ENCODE assay signal across 21 cellular contexts in the genomic region with DNA sequence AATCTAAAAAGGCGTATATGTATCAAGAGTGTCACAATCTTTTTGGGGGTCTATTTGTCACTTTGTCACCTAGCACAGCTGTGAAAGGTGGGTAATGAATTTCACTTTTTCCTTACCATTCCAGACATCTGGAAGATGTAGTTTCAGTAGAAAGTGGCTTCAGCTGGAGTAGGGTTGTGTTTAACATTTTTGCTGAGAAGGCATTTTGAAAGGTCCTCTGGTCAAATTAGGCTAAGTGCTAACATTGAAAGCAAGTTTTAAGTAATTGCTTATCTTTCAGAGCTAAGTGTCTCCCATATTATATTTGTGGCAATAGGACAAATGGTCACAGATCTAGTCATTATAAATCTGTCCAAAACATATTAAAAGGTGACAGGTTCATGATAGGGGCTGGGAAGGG.
DNase-seq lines count a peak whose midpoint lies in the region; ATAC-seq, FAIRE-seq and TF ChIP-seq lines count a peak whose summit lies in the region.
"Had no signal": no experiment of that assay in that cellular context is flagged by ENCODE, and none has a peak within 500 bp of the region (broad histone marks: within the 10 kb centered on the region; RNA-seq: fewer than 3 reads in every experiment).

No MANE protein-coding gene starts in this region.

- TF ChIP-seq EP300 in A549 (IDR thresholded peaks at IDR 0.05), result no peak
- no peak for TF ChIP-seq EP300 in H1 (IDR thresholded peaks at IDR 0.05; ENCODE audit: borderline replicate concordance in 1 of 2, low read depth in 2 of 2, low read length in 2 of 2)

- H4K5ac ChIP-seq in IMR-90 (ENCODE audit: low read depth, low read length) (no peak overlapping the region), H1 (ENCODE audit: insufficient read length, low read depth, low read length) (no peak overlapping the region)

- H3K9me1 ChIP-seq in IMR-90 (ENCODE audit: insufficient read depth, low read length), result no peaks in the 10 kb centered on the region

- H3K79me1 ChIP-seq in IMR-90 (ENCODE audit: low read depth in 1 of 2, low read length in 2 of 2) (no peaks in the 10 kb centered on the region), H1 (ENCODE audit: low read depth, low read length) (no peaks in the 10 kb centered on the region), neuronal stem cell (ENCODE audit: low read depth, low read length) (no peaks in the 10 kb centered on the region)

- DNase-seq in A549 (ENCODE audit: low read depth in 1 of 2, low spot score in 1 of 2) (no peak), IMR-90 (no peak), H1 (ENCODE audit: low read depth in 1 of 2, low spot score in 2 of 2) (no peak), neuronal stem cell (ENCODE audit: low spot score) (no peak)
- no peak for DNase-seq in activated CD4-positive, alpha-beta T cell treated with anti-CD3 and anti-CD28 coated beads, Interleukin-2, amount 10 ng/mL, durations not matched to agents 24 days and 14 days
- DNase-seq: 8988T; AML-193; Caco-2; Calu3; CD4-positive, alpha-beta T cell; CD8-positive, alpha-beta T cell; DMS79 treated with DMSO at 0.1 percent for 48 hours; GF-D8 had no signal

- intact Hi-C loops in IMR-90 (cut with micrococcal nuclease), result no loop called here
- intact Hi-C loops in activated CD4-positive, alpha-beta T cell treated with anti-CD3 and anti-CD28 coated beads, Interleukin-2, amount 10 ng/mL, durations not matched to agents 24 days and 14 days (cut with micrococcal nuclease), result no loop called here

- H3K27ac ChIP-seq in A549, result no peak overlapping the region
- H3K27ac ChIP-seq in IMR-90 (ENCODE audit: insufficient read depth, low read length), result no peak overlapping the region
- no peak overlapping the region for H3K27ac ChIP-seq in H1 (ENCODE audit: low read depth, low read length)
- H3K27ac ChIP-seq in neuronal stem cell (replicated peaks; ENCODE audit: low read length), result no peak overlapping the region
- H3K27ac ChIP-seq: BLaER1 treated with 17β-estradiol and CSF1 and Interleukin-3, amounts not matched to agents 10 nM and 100 nM; C4-2B had no signal

- in situ Hi-C loops in IMR-90 (cut with MboI; ENCODE audit: low sequenced_read_pairs), result no loop called here

- H2AFZ ChIP-seq in IMR-90 (replicated peaks; ENCODE audit: low read length, poor library complexity) (no peak overlapping the region), H1 (ENCODE audit: low read length) (no peak overlapping the region), neuronal stem cell (ENCODE audit: low read length) (no peak overlapping the region)

- no peak overlapping the region for H4K91ac ChIP-seq in IMR-90 (ENCODE audit: insufficient read depth, low read depth, low read length)
- no peak overlapping the region for H4K91ac ChIP-seq in H1 (replicated peaks; ENCODE audit: insufficient read length, low read length)
- no peak overlapping the region for H4K91ac ChIP-seq in neuronal stem cell (ENCODE audit: low read depth, low read length, poor library complexity)

- no peak overlapping the region for H2BK15ac ChIP-seq in IMR-90 (ENCODE audit: low read depth, low read length)
- H2BK15ac ChIP-seq in H1 (ENCODE audit: low read length), result no peak overlapping the region
- H2BK15ac ChIP-seq in neuronal stem cell (ENCODE audit: low read length), result no peak overlapping the region

- TF ChIP-seq RAD21 in A549 (conservative IDR thresholded peaks at IDR 0.05 in 1 of 2, IDR thresholded peaks at IDR 0.05 in 1 of 2), result no peak
- TF ChIP-seq RAD21 in IMR-90 (IDR thresholded peaks at IDR 0.05; ENCODE audit: low read length), result no peak
- TF ChIP-seq RAD21 in H1 (IDR thresholded peaks at IDR 0.05 in 1 of 2, conservative IDR thresholded peaks at IDR 0.05 in 1 of 2; ENCODE audit: low read depth in 2 of 2, low read length in 2 of 2), result no peak

- H4K20me1 ChIP-seq in IMR-90 (ENCODE audit: insufficient read depth, low read length) (no peaks in the 10 kb centered on the region), H1 (replicated peaks in 1 of 2; ENCODE audit: control insufficient read depth in 1 of 2, insufficient read depth in 2 of 2, low read length in 2 of 2) (no peaks in the 10 kb centered on the region)
- H4K20me1 ChIP-seq: BLaER1 treated with 17β-estradiol and CSF1 and Interleukin-3, amounts not matched to agents 10 nM and 100 nM had no signal

- no peaks in the 10 kb centered on the region for H3K9me3 ChIP-seq in A549
- H3K9me3 ChIP-seq in IMR-90 (ENCODE audit: control insufficient read depth, insufficient read depth, low read length), result 0 out of 2 replicates have a peak, but pooled peaks cover under 1% of the 10 kb centered on the region
- no peaks in the 10 kb centered on the region for H3K9me3 ChIP-seq in H1 (ENCODE audit: insufficient read depth in 2 of 2, low read depth in 1 of 2, low read length in 1 of 2)
- H3K9me3 ChIP-seq in neuronal stem cell (replicated peaks in 1 of 2; ENCODE audit: control insufficient read depth in 2 of 2, insufficient read depth in 1 of 2, low read depth in 1 of 2, low read length in 2 of 2), result no peaks in the 10 kb centered on the region
- H3K9me3 ChIP-seq: Caco-2 had no signal

- H3K4me3 ChIP-seq in A549 (no peak overlapping the region), IMR-90 (ENCODE audit: insufficient read depth, low read depth, low read length) (no peak overlapping the region), H1 (ENCODE audit: extremely low read depth in 1 of 4, insufficient read depth in 2 of 4, low read depth in 3 of 4, low read length in 4 of 4) (no peak overlapping the region), neuronal stem cell (ENCODE audit: low read length in 2 of 2) (no peak overlapping the region)
- H3K4me3 ChIP-seq: BLaER1 treated with 17β-estradiol and CSF1 and Interleukin-3, amounts not matched to agents 10 nM and 100 nM had no signal

- 0% methylated on average over 1 of the region's 1 CpG for WGBS in A549 (ENCODE audit: missing lambda C conversion rate)
- WGBS in IMR-90 (ENCODE audit: extremely low coverage in 2 of 2, insufficient read length in 1 of 2), 2 experiments, result no CpG with 5 or more reads among the region's 1 CpG
- 100% methylated on average over 1 of the region's 1 CpG; no CpG with 5 or more reads in 1 of the 2 experiments for WGBS in H1 (ENCODE audit: extremely low coverage in 1 of 2, insufficient coverage in 1 of 2, insufficient read length in 1 of 2, insufficient replicate concordance in 2 of 2, low coverage in 1 of 2, low lambda C conversion rate in 2 of 2, missing lambda C conversion rate in 1 of 2), 2 experiments
- no CpG with 5 or more reads among the region's 1 CpG for WGBS in neuronal stem cell (ENCODE audit: extremely low coverage in 2 of 2, insufficient read length in 2 of 2, insufficient replicate concordance in 1 of 2), 2 donors

- ATAC-seq in A549 (no peak), IMR-90 (ENCODE audit: low read depth) (no peak)
- ATAC-seq: CD8-positive, alpha-beta T cell had no signal

- H3K9me3 Mint-ChIP-seq in activated CD4-positive, alpha-beta T cell treated with anti-CD3 and anti-CD28 coated beads, Interleukin-2, amount 10 ng/mL, durations not matched to agents 24 days and 14 days, result no peaks in the 10 kb centered on the region

- CTCF ChIA-PET in A549 (lab: Yijun Ruan, JAX), result no interaction called here
- CTCF ChIA-PET in IMR-90 (lab: Yijun Ruan, JAX), result no interaction called here
- CTCF ChIA-PET in H1 (lab: Charles Lee; ENCODE audit: partially characterized antibody), result no interaction called here

- no peak overlapping the region for H3K27ac Mint-ChIP-seq in activated CD4-positive, alpha-beta T cell treated with anti-CD3 and anti-CD28 coated beads, Interleukin-2, amount 10 ng/mL, durations not matched to agents 24 days and 14 days
- H3K27ac Mint-ChIP-seq: B cell; CD4-positive, alpha-beta T cell; CD8-positive, alpha-beta T cell had no signal

- H3K18ac ChIP-seq in IMR-90 (ENCODE audit: low read depth, low read length), result no peak overlapping the region
- no peak overlapping the region for H3K18ac ChIP-seq in H1 (ENCODE audit: extremely low read depth, low read length)
- no peak overlapping the region for H3K18ac ChIP-seq in neuronal stem cell (ENCODE audit: low read length)

- H2BK5ac ChIP-seq in IMR-90 (ENCODE audit: low read depth, low read length, poor library complexity, severe bottlenecking), result no peak overlapping the region
- H2BK5ac ChIP-seq in H1 (ENCODE audit: low read depth, low read length), result no peak overlapping the region
- H2BK5ac ChIP-seq in neuronal stem cell (ENCODE audit: low read length), result no peak overlapping the region

- H2BK20ac ChIP-seq in IMR-90 (ENCODE audit: low read depth, low read length) (no peak overlapping the region), H1 (ENCODE audit: low read length) (no peak overlapping the region)

- H2BK120ac ChIP-seq in IMR-90 (ENCODE audit: low read depth, low read length), result no peak overlapping the region
- no peak overlapping the region for H2BK120ac ChIP-seq in H1 (replicated peaks; ENCODE audit: low read depth, low read length)
- no peak overlapping the region for H2BK120ac ChIP-seq in neuronal stem cell (ENCODE audit: low read depth, low read length)

- no peak overlapping the region for H3K4me3 Mint-ChIP-seq in activated CD4-positive, alpha-beta T cell treated with anti-CD3 and anti-CD28 coated beads, Interleukin-2, amount 10 ng/mL, durations not matched to agents 24 days and 14 days
- H3K4me3 Mint-ChIP-seq: B cell; CD4-positive, alpha-beta T cell; CD8-positive, alpha-beta T cell had no signal

- POLR2A ChIA-PET in A549 (lab: Yijun Ruan, JAX), result no interaction called here
- POLR2A ChIA-PET in IMR-90 (lab: Charles Lee; ENCODE audit: unreplicated experiment), result no interaction called here
- POLR2A ChIA-PET in H1 (lab: Charles Lee; ENCODE audit: partially characterized antibody), result no interaction called here

- TF ChIP-seq CTCF in A549 (IDR thresholded peaks at IDR 0.05), result no peak
- TF ChIP-seq CTCF in IMR-90 (conservative IDR thresholded peaks at IDR 0.05; ENCODE audit: low read depth, low read length), result no peak
- TF ChIP-seq CTCF in H1 (IDR thresholded peaks at IDR 0.05; ENCODE audit: control extremely low read depth in 1 of 3, insufficient read depth in 1 of 3, low read depth in 1 of 3, low read length in 3 of 3), result no peak

- H2BK12ac ChIP-seq in H1 (ENCODE audit: low read depth, low read length) (no peak overlapping the region), neuronal stem cell (ENCODE audit: low read length) (no peak overlapping the region)

- no peak overlapping the region for H3K4ac ChIP-seq in IMR-90 (ENCODE audit: low read depth, low read length)
- no peak overlapping the region for H3K4ac ChIP-seq in H1 (replicated peaks; ENCODE audit: insufficient read length, low read depth, low read length)
- no peak overlapping the region for H3K4ac ChIP-seq in neuronal stem cell (ENCODE audit: low read length)

- no peaks in the 10 kb centered on the region for H3K79me2 ChIP-seq in H1 (ENCODE audit: control insufficient read depth in 1 of 2, insufficient read depth in 2 of 2, low read length in 2 of 2)

- no peak overlapping the region for H3K14ac ChIP-seq in IMR-90 (replicated peaks; ENCODE audit: low read depth, low read length)
- H3K14ac ChIP-seq in H1 (ENCODE audit: insufficient read length), result no peak overlapping the region
- no peak overlapping the region for H3K14ac ChIP-seq in neuronal stem cell (ENCODE audit: low read length)

- H3K4me1 ChIP-seq in A549, result no peaks in the 10 kb centered on the region
- H3K4me1 ChIP-seq in IMR-90 (ENCODE audit: control insufficient read depth, insufficient read depth, low read length), result no peaks in the 10 kb centered on the region
- no peaks in the 10 kb centered on the region for H3K4me1 ChIP-seq in H1 (replicated peaks in 1 of 4; ENCODE audit: control insufficient read depth in 3 of 4, insufficient read depth in 4 of 4, low read length in 3 of 4)
- H3K4me1 ChIP-seq in neuronal stem cell (ENCODE audit: control insufficient read depth in 2 of 2, insufficient read depth in 1 of 2, low read depth in 1 of 2, low read length in 2 of 2), result no peaks in the 10 kb centered on the region
- H3K4me1 ChIP-seq: Caco-2 had no signal

- H3K56ac ChIP-seq in IMR-90 (ENCODE audit: extremely low read depth, insufficient read depth, low read length) (no peak overlapping the region), H1 (replicated peaks; ENCODE audit: insufficient read length, low read depth, low read length) (no peak overlapping the region)

- H3K36me3 ChIP-seq in IMR-90 (ENCODE audit: control insufficient read depth, insufficient read depth, low read length), result no peaks in the 10 kb centered on the region
- H3K36me3 ChIP-seq in H1 (ENCODE audit: control insufficient read depth in 2 of 4, insufficient read depth in 4 of 4, low read length in 3 of 4), result no peaks in the 10 kb centered on the region
- no peaks in the 10 kb centered on the region for H3K36me3 ChIP-seq in neuronal stem cell (replicated peaks in 1 of 2; ENCODE audit: control insufficient read depth in 2 of 2, insufficient read depth in 2 of 2, low read length in 2 of 2)
- H3K36me3 ChIP-seq: BLaER1 treated with 17β-estradiol and CSF1 and Interleukin-3, amounts not matched to agents 10 nM and 100 nM had no signal

- no peak overlapping the region for H2AK9ac ChIP-seq in IMR-90 (replicated peaks; ENCODE audit: low read depth, low read length, poor library complexity)

- H3K23me2 ChIP-seq in H1 (ENCODE audit: low read depth, low read length), result no peaks in the 10 kb centered on the region

- H3K4me1 Mint-ChIP-seq in activated CD4-positive, alpha-beta T cell treated with anti-CD3 and anti-CD28 coated beads, Interleukin-2, amount 10 ng/mL, durations not matched to agents 24 days and 14 days, result no peaks in the 10 kb centered on the region
- H3K4me1 Mint-ChIP-seq: B cell had no signal

- H3K4me2 ChIP-seq in A549, result no peak overlapping the region
- no peak overlapping the region for H3K4me2 ChIP-seq in IMR-90 (ENCODE audit: low read depth, low read length)
- no peak overlapping the region for H3K4me2 ChIP-seq in H1 (ENCODE audit: insufficient read depth in 1 of 2, low read depth in 2 of 2, low read length in 2 of 2)
- no peak overlapping the region for H3K4me2 ChIP-seq in neuronal stem cell (ENCODE audit: insufficient read depth, low read length, poor library complexity, severe bottlenecking)
- H3K4me2 ChIP-seq: BLaER1 treated with 17β-estradiol and CSF1 and Interleukin-3, amounts not matched to agents 10 nM and 100 nM had no signal

- H3K23ac ChIP-seq in IMR-90 (ENCODE audit: low read depth, low read length) (no peak overlapping the region), H1 (ENCODE audit: insufficient read length) (no peak overlapping the region), neuronal stem cell (ENCODE audit: low read depth, low read length, poor library complexity) (no peak overlapping the region)

- dilution Hi-C loops in IMR-90 (cut with HindIII; ENCODE audit: low sequenced_read_pairs, unreplicated experiment), result no loop called here

- H3K36me3 Mint-ChIP-seq in activated CD4-positive, alpha-beta T cell treated with anti-CD3 and anti-CD28 coated beads, Interleukin-2, amount 10 ng/mL, durations not matched to agents 24 days and 14 days (ENCODE audit: low read depth), result no peaks in the 10 kb centered on the region
- H3K36me3 Mint-ChIP-seq: CD8-positive, alpha-beta T cell had no signal

- H3K27me3 ChIP-seq in IMR-90 (ENCODE audit: control insufficient read depth, insufficient read depth, low read length) (no peaks in the 10 kb centered on the region), H1 (replicated peaks in 1 of 4; ENCODE audit: control insufficient read depth in 3 of 4, extremely low read depth in 1 of 4, insufficient read depth in 3 of 4, low read length in 3 of 4) (no peaks in the 10 kb centered on the region), neuronal stem cell (ENCODE audit: control insufficient read depth in 3 of 3, insufficient read depth in 3 of 3, low read depth in 1 of 3, low read length in 3 of 3) (no peaks in the 10 kb centered on the region)
- H3K27me3 ChIP-seq: BLaER1 treated with 17β-estradiol and CSF1 and Interleukin-3, amounts not matched to agents 10 nM and 100 nM had no signal

- no peaks in the 10 kb centered on the region for H3K27me3 Mint-ChIP-seq in activated CD4-positive, alpha-beta T cell treated with anti-CD3 and anti-CD28 coated beads, Interleukin-2, amount 10 ng/mL, durations not matched to agents 24 days and 14 days
- H3K27me3 Mint-ChIP-seq: B cell; CD4-positive, alpha-beta T cell had no signal

- no TSS peak for BruUV-seq in IMR-90 (replicated peaks; lab: Mats Ljungman, UMichigan)

- no peak overlapping the region for H3K9ac ChIP-seq in IMR-90 (ENCODE audit: low read depth, low read length)
- H3K9ac ChIP-seq in H1 (replicated peaks in 1 of 4; ENCODE audit: extremely low read depth in 1 of 4, low read depth in 3 of 4, low read length in 3 of 4), result no peak overlapping the region
- no peak overlapping the region for H3K9ac ChIP-seq in neuronal stem cell (ENCODE audit: low read depth, low read length, poor library complexity)
- H3K9ac ChIP-seq: BLaER1 treated with 17β-estradiol and CSF1 and Interleukin-3, amounts not matched to agents 10 nM and 100 nM had no signal

- TF ChIP-seq POLR2A in A549 (IDR thresholded peaks at IDR 0.05; ENCODE audit: low read length), result no peak
- no peak for TF ChIP-seq POLR2A in IMR-90 (IDR thresholded peaks at IDR 0.05; ENCODE audit: low read depth, low read length)
- no peak for TF ChIP-seq POLR2A in H1 (IDR thresholded peaks at IDR 0.05; ENCODE audit: control extremely low read depth in 1 of 2, low read depth in 2 of 2, low read length in 2 of 2)

- FAIRE-seq in A549 (lab: Jason Lieb, UNC) (no peak), H1 (lab: Jason Lieb, UNC) (no peak)
- FAIRE-seq: A204.1, D721Med, G401.6, GM12891, GM19239 had no signal

- no peak overlapping the region for H2AK5ac ChIP-seq in IMR-90 (ENCODE audit: low read depth, low read length)
- H2AK5ac ChIP-seq in H1 (ENCODE audit: low read depth, low read length), result no peak overlapping the region
- no peak overlapping the region for H2AK5ac ChIP-seq in neuronal stem cell (ENCODE audit: low read depth, low read length)

- H4K8ac ChIP-seq in IMR-90 (ENCODE audit: low read depth in 2 of 2, low read length in 2 of 2) (no peak overlapping the region), H1 (ENCODE audit: extremely low read depth, insufficient read depth, low read length) (no peak overlapping the region), neuronal stem cell (ENCODE audit: low read depth, low read length) (no peak overlapping the region)
